9 cellular contexts compared by ENCODE assay signal in genomic region chr16:2532494-2533141, GRCh38. TPM values are rescaled to one million over a fixed set of nuclear protein-coding genes. Genes with fewer than 3 reads are reported as not detected.
DNase-seq lines count a peak whose midpoint lies in the region; ATAC-seq and TF ChIP-seq lines count a peak whose summit lies in the region.
"Had no signal": no experiment of that assay in that cellular context is flagged by ENCODE, and none has a peak within 500 bp of the region (broad histone marks: within the 10 kb centered on the region; RNA-seq: fewer than 3 reads in every experiment).

No MANE protein-coding gene starts in this region.

- H3K4me1 ChIP-seq in adipocyte (ENCODE audit: control insufficient read depth, insufficient read depth, low read length), result peaks cover 26% of the 10 kb centered on the region

- peak in 8 of 10 experiments; percentile 42 to 69 (median 56) for DNase-seq in CD4-positive, alpha-beta T cell
- DNase-seq in HPDE6-E6E7 (ENCODE audit: extremely low spot score), result peak; percentile 71
- DNase-seq in RWPE1 (ENCODE audit: low spot score), result peak; percentile 59
- peak; percentile 61 for DNase-seq in adipocyte (ENCODE audit: low read depth)
- peak; percentile 71 for DNase-seq in left ventricle myocardium superior
- DNase-seq in progenitor cell of endocrine pancreas (ENCODE audit: low spot score, unreplicated experiment), result no peak

- peaks cover 8% of the 10 kb centered on the region for H3K27me3 Mint-ChIP-seq in CD4-positive, alpha-beta T cell
- no peaks in the 10 kb centered on the region for H3K27me3 Mint-ChIP-seq in progenitor cell of endocrine pancreas

- H3K9me3 Mint-ChIP-seq in CD4-positive, alpha-beta T cell, result no peaks in the 10 kb centered on the region
- H3K9me3 Mint-ChIP-seq in progenitor cell of endocrine pancreas (ENCODE audit: low read depth), result no peaks in the 10 kb centered on the region

- intact Hi-C loops in CD4-positive, alpha-beta T cell (cut with DNase I, micrococcal nuclease), result loop anchor here (1.0 to 5.0 kb wide), 4 partner anchors 11 to 105 kb away; partner anchors contain the start of genes AMDHD2 (in 1 of the 2) and CCNF (in 1 of the 2)
- intact Hi-C loops in left ventricle myocardium superior (cut with micrococcal nuclease), result no loop called here

- H3K36me3 ChIP-seq in adipocyte (ENCODE audit: control insufficient read depth, insufficient read depth, low read length, severe bottlenecking), result peaks cover 31% of the 10 kb centered on the region

- peaks cover 26% of the 10 kb centered on the region for H3K4me1 Mint-ChIP-seq in CD4-positive, alpha-beta T cell (ENCODE audit: low read depth)
- H3K4me1 Mint-ChIP-seq in progenitor cell of endocrine pancreas (ENCODE audit: low read depth), result peaks cover 2% of the 10 kb centered on the region

- CTCF ChIA-PET in CD4-positive, alpha-beta T cell (lab: Charles Lee), result interaction anchor here (0.9 kb wide), 1 partner anchor 17 kb away, joined by 3 read pairs; no protein-coding TSS in a partner anchor
- CTCF ChIA-PET in RWPE1 (lab: Yijun Ruan, JAX), result interaction anchor here (0.5 to 0.6 kb wide), 2 partner anchors 15 to 349 kb away, joined by 3 read pairs; no protein-coding TSS in a partner anchor

- H3K36me3 Mint-ChIP-seq in CD4-positive, alpha-beta T cell (ENCODE audit: low read depth), result peaks cover 38% of the 10 kb centered on the region
- peaks cover 2% of the 10 kb centered on the region for H3K36me3 Mint-ChIP-seq in progenitor cell of endocrine pancreas (ENCODE audit: insufficient read depth)

- ATAC-seq in CD4-positive, alpha-beta T cell (ENCODE audit: poor library complexity), result peak; percentile 33
- peak; percentile 28 for ATAC-seq in left ventricle myocardium superior
- ATAC-seq in GM21526 (IDR thresholded peaks at IDR 0.05; ENCODE audit: low FRiP score, unreplicated experiment), result no peak
- no peak for ATAC-seq in GM18873 (IDR thresholded peaks at IDR 0.05; ENCODE audit: low FRiP score, unreplicated experiment)

- H3K4me3 Mint-ChIP-seq in CD4-positive, alpha-beta T cell, result peak overlapping the region; percentile 95
- H3K4me3 Mint-ChIP-seq in progenitor cell of endocrine pancreas (ENCODE audit: low read depth), result peak overlapping the region; percentile 85

- no peaks in the 10 kb centered on the region for H3K9me3 ChIP-seq in CD4-positive, alpha-beta T cell (ENCODE audit: control insufficient read depth, low read length)
- no peaks in the 10 kb centered on the region for H3K9me3 ChIP-seq in adipocyte (ENCODE audit: control insufficient read depth, low read length)

- POLR2A ChIA-PET in CD4-positive, alpha-beta T cell (lab: Charles Lee), result interaction anchor here (0.6 to 4.2 kb wide), 17 partner anchors 8 to 761 kb away, joined by 3 to 135 read pairs (median 5); partner anchors contain the start of genes ABCA3, AMDHD2, ATP6V0C and E4F1
- POLR2A ChIA-PET in RWPE1 (lab: Yijun Ruan, JAX; ENCODE audit: low non-redundant PET), result interaction anchor here (1.7 kb wide), 1 partner anchor 12 kb away, joined by 6 read pairs; the partner anchor contains the start of gene AMDHD2

- H3K27ac ChIP-seq in CD4-positive, alpha-beta T cell (ENCODE audit: low read depth, low read length), result peak overlapping the region; percentile 94
- peak overlapping the region; percentile 91 for H3K27ac ChIP-seq in RWPE1

- no peaks in the 10 kb centered on the region for H3K27me3 ChIP-seq in CD4-positive, alpha-beta T cell (ENCODE audit: control insufficient read depth, insufficient read depth, low read length)
- no peaks in the 10 kb centered on the region for H3K27me3 ChIP-seq in adipocyte (replicated peaks; ENCODE audit: control insufficient read depth, insufficient read depth, low read length)

- peak overlapping the region; percentile 98 for H3K27ac Mint-ChIP-seq in CD4-positive, alpha-beta T cell
- H3K27ac Mint-ChIP-seq in progenitor cell of endocrine pancreas, result peak overlapping the region; percentile 98

- H3K9ac ChIP-seq in adipocyte (ENCODE audit: low read length), result peak overlapping the region; percentile 91

- H3K4me3 ChIP-seq in adipocyte (ENCODE audit: low read length), result peak overlapping the region; percentile 88

- TF ChIP-seq CTCF in CD4-positive, alpha-beta T cell (IDR thresholded peaks at IDR 0.05), result no peak
- TF ChIP-seq CTCF in RWPE1 (conservative IDR thresholded peaks at IDR 0.05; ENCODE audit: low read depth) (no peak), progenitor cell of endocrine pancreas (IDR thresholded peaks at IDR 0.05; ENCODE audit: unreplicated experiment) (no peak)

RNA-seq across cellular contexts. Expression of gene CEMP1, which starts 1.4 kb away (rescaled TPM):
- 1 to 10 TPM; 1.0 to 1.8 TPM for total RNA-seq in CD4-positive, alpha-beta T cell
- not detected for total RNA-seq in left ventricle myocardium superior
- 0.58 and 0.62 TPM in 2 replicates for total RNA-seq in progenitor cell of endocrine pancreas
- total RNA-seq: NCI-H460 had no signal

RNA-seq across cellular contexts. Expression of gene PDPK1, which starts 5.2 kb away (rescaled TPM):
- total RNA-seq in CD4-positive, alpha-beta T cell, result 10 to 100 TPM; 46.1 to 51.1 TPM
- total RNA-seq in left ventricle myocardium superior, result 43.1 TPM
- total RNA-seq in progenitor cell of endocrine pancreas, result 45.0 and 45.1 TPM in 2 replicates

RNA-seq across cellular contexts. Expression of gene AMDHD2, which starts 12.4 kb away (rescaled TPM):
- total RNA-seq in CD4-positive, alpha-beta T cell, result 100 to 1,000 TPM; 171 to 177 TPM
- total RNA-seq in left ventricle myocardium superior (15.8 TPM), progenitor cell of endocrine pancreas (38.7 and 40.8 TPM in 2 replicates)

RNA-seq across cellular contexts. Expression of gene ATP6V0C, which starts 18.9 kb away (rescaled TPM):
- total RNA-seq in CD4-positive, alpha-beta T cell, result 100 to 1,000 TPM; 224 to 234 TPM
- total RNA-seq in left ventricle myocardium superior (150 TPM), progenitor cell of endocrine pancreas (158 and 169 TPM in 2 replicates)

RNA-seq across cellular contexts. Expression of gene TBC1D24, which starts 57.7 kb away (rescaled TPM):
- 1 to 10 TPM; 1.2 to 2.1 TPM for total RNA-seq in CD4-positive, alpha-beta T cell
- total RNA-seq in left ventricle myocardium superior (15.4 TPM), progenitor cell of endocrine pancreas (23.3 and 23.8 TPM in 2 replicates)

Comparison
In these comparisons a context has a peak if more than half of its experiments do, and no peak if none do; other contexts are left out.
1. ATAC-seq: peak in CD4-positive, alpha-beta T cell (single experiment) and left ventricle myocardium superior (single experiment); none in GM21526 (single experiment) and GM18873 (single experiment).